ENCODE assay signal across 29 cellular contexts in the genomic region with DNA sequence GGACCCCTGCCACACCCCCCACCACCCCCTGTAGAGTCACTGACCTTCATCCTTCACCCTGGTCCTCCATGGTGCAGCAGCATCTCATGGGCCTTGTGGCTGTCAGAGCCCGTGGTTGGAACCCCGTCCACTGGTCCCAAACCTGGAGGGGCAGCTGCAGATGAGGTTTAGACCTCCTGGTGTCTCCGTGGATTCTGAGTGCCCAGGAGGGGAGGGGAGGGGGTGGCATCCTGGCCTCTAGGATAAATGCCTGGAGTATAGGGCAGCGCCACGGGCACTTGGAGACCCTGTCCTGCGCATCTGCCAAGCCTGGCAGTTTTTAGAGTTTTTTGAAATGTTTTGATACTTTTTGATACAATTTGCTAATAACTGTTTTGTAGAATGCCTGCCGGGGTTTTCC. TPM values are rescaled to one million over a fixed set of nuclear protein-coding genes. Genes with fewer than 3 reads are reported as not detected.
DNase-seq lines count a peak whose midpoint lies in the region; ATAC-seq, FAIRE-seq and TF ChIP-seq lines count a peak whose summit lies in the region.
"Had no signal": no experiment of that assay in that cellular context is flagged by ENCODE, and none has a peak within 500 bp of the region (broad histone marks: within the 10 kb centered on the region; RNA-seq: fewer than 3 reads in every experiment).

No MANE protein-coding gene starts in this region.

- H3K79me2 ChIP-seq in K562 (ENCODE audit: control insufficient read depth, insufficient read depth, low read length): no peaks in the 10 kb centered on the region

- no peak overlapping the region for H3K18ac ChIP-seq in neuronal stem cell (ENCODE audit: low read length)

- no peak for DNase-seq in activated naive CD8-positive, alpha-beta T cell treated with anti-CD3 and anti-CD28 coated beads for 36 hours
- DNase-seq in activated naive CD8-positive, alpha-beta T cell treated with anti-CD3 and anti-CD28 coated beads, Interleukin-2, amount 50 U/mL, for 24 hours: no peak
- DNase-seq in K562 (ENCODE audit: extremely low read depth in 1 of 4, low spot score in 3 of 4): no peak
- DNase-seq in neuronal stem cell (ENCODE audit: low spot score): no peak
- DNase-seq in testis: peak; percentile 24
- DNase-seq in Right ventricle myocardium inferior (ENCODE audit: missing footprints): no peak
- no peak for DNase-seq in NCI-H1436 treated with DMSO at 0.1 percent for 48 hours (lab: John Stamatoyannopoulos, UW)
- DNase-seq: BE2C; C1 segment of cervical spinal cord; CD4-positive, alpha-beta memory T cell; CD4-positive, CD25-positive, alpha-beta regulatory T cell; COR-L47; DMS 273 treated with DMSO at 0.1 percent for 48 hours; DMS153; DMS53; DMS79; DND-41; EL; GDM1 had no signal

- TF ChIP-seq RAD21 in K562 (CRISPR knock-in tag; conservative IDR thresholded peaks at IDR 0.05 in 1 of 2, IDR thresholded peaks at IDR 0.05 in 1 of 2): no peak

- CTCF ChIA-PET in K562 (lab: Yijun Ruan, JAX; ENCODE audit: low intra/inter-chr PET ratio): no interaction called here

- H3K27ac ChIP-seq in K562 (ENCODE audit: extremely low read depth, low read depth, low read length) (no peak overlapping the region), neuronal stem cell (replicated peaks; ENCODE audit: low read length) (no peak overlapping the region), testis (no peak overlapping the region)
- H3K27ac ChIP-seq: 22Rv1, A549, BLaER1 had no signal

- TF ChIP-seq CTCF in K562 (IDR thresholded peaks at IDR 0.05 in 2 of 3, conservative IDR thresholded peaks at IDR 0.05 in 1 of 3; ENCODE audit: insufficient read depth in 2 of 3, low read depth in 1 of 3, low read length in 3 of 3) (no peak), testis (IDR thresholded peaks at IDR 0.05) (no peak)

- no peak overlapping the region for H3K14ac ChIP-seq in neuronal stem cell (ENCODE audit: low read length)

- no peak overlapping the region for H3K23ac ChIP-seq in neuronal stem cell (ENCODE audit: low read depth, low read length, poor library complexity)

- no peak overlapping the region for H3K4me3 ChIP-seq in K562
- no peak overlapping the region for H3K4me3 ChIP-seq in neuronal stem cell (ENCODE audit: low read length in 2 of 2)
- H3K4me3 ChIP-seq in testis: no peak overlapping the region
- H3K4me3 ChIP-seq: A549, BLaER1, GM12878 had no signal

- POLR2A ChIA-PET in K562 (lab: Yijun Ruan, JAX): interaction anchor here (0.5 to 1.5 kb wide), 3 partner anchors 16 to 347 kb away, joined by 3 read pairs; no protein-coding TSS in a partner anchor

- H2AFZ ChIP-seq in K562 (ENCODE audit: low read depth, low read length): no peak overlapping the region
- no peak overlapping the region for H2AFZ ChIP-seq in neuronal stem cell (ENCODE audit: low read length)

- H3K4me1 ChIP-seq in K562 (replicated peaks in 1 of 2; ENCODE audit: control insufficient read depth in 2 of 2, insufficient read depth in 2 of 2, low read length in 2 of 2) (peaks cover 0 to 8% of the 10 kb centered on the region in 2 experiments; a peak in 1 of 5 replicates), neuronal stem cell (ENCODE audit: control insufficient read depth in 2 of 2, insufficient read depth in 1 of 2, low read depth in 1 of 2, low read length in 2 of 2) (no peaks in the 10 kb centered on the region), testis (peaks cover 12% of the 10 kb centered on the region)
- H3K4me1 ChIP-seq: A549 had no signal

- in situ Hi-C loops in K562 (cut with MboI): no loop called here

- H3K4me3 Mint-ChIP-seq in activated naive CD8-positive, alpha-beta T cell treated with anti-CD3 and anti-CD28 coated beads for 36 hours: no peak overlapping the region
- H3K4me3 Mint-ChIP-seq in activated naive CD8-positive, alpha-beta T cell treated with anti-CD3 and anti-CD28 coated beads, Interleukin-2, amount 50 U/mL, for 24 hours: no peak overlapping the region
- H3K4me3 Mint-ChIP-seq: CD14-positive monocyte; CD4-positive, alpha-beta memory T cell; CD4-positive, CD25-positive, alpha-beta regulatory T cell; CD8-positive, alpha-beta memory T cell had no signal

- H3K9ac ChIP-seq in K562 (ENCODE audit: insufficient read depth in 1 of 2, low read depth in 2 of 2, low read length in 2 of 2) (no peak overlapping the region), neuronal stem cell (ENCODE audit: low read depth, low read length, poor library complexity) (peak overlapping the region; percentile 12)
- H3K9ac ChIP-seq: BLaER1 had no signal

- peaks cover 13% of the 10 kb centered on the region; the same call in 1 of the 2 replicates for H4K20me1 ChIP-seq in K562 (replicated peaks; ENCODE audit: control insufficient read depth, insufficient read depth, low read length)

- no peaks in the 10 kb centered on the region for H3K79me1 ChIP-seq in neuronal stem cell (ENCODE audit: low read depth, low read length)

- H4K8ac ChIP-seq in neuronal stem cell (ENCODE audit: low read depth, low read length): no peak overlapping the region

- H2AK5ac ChIP-seq in neuronal stem cell (ENCODE audit: low read depth, low read length): peak overlapping the region; percentile 14

- no peak overlapping the region for H4K91ac ChIP-seq in neuronal stem cell (ENCODE audit: low read depth, low read length, poor library complexity)

- H3K9me3 ChIP-seq in K562 (replicated peaks; ENCODE audit: control insufficient read depth, insufficient read depth, low read depth, low read length): no peaks in the 10 kb centered on the region
- H3K9me3 ChIP-seq in neuronal stem cell (replicated peaks in 1 of 2; ENCODE audit: control insufficient read depth in 2 of 2, insufficient read depth in 1 of 2, low read depth in 1 of 2, low read length in 2 of 2): no peaks in the 10 kb centered on the region
- H3K9me3 ChIP-seq in testis: no peaks in the 10 kb centered on the region
- H3K9me3 ChIP-seq: A549, BE2C, BLaER1 had no signal

- H2BK5ac ChIP-seq in neuronal stem cell (ENCODE audit: low read length): no peak overlapping the region

- BruUV-seq in K562 (replicated peaks; lab: Mats Ljungman, UMichigan): no TSS peak

- peak overlapping the region; percentile 51 for H3K27ac Mint-ChIP-seq in activated naive CD8-positive, alpha-beta T cell treated with anti-CD3 and anti-CD28 coated beads for 36 hours
- no peak overlapping the region for H3K27ac Mint-ChIP-seq in activated naive CD8-positive, alpha-beta T cell treated with anti-CD3 and anti-CD28 coated beads, Interleukin-2, amount 50 U/mL, for 24 hours

- peaks cover 40% of the 10 kb centered on the region; the same call in 2 of the 3 replicates for H3K36me3 ChIP-seq in K562 (ENCODE audit: control insufficient read depth, insufficient read depth, low read length)
- H3K36me3 ChIP-seq in neuronal stem cell (replicated peaks in 1 of 2; ENCODE audit: control insufficient read depth in 2 of 2, insufficient read depth in 2 of 2, low read length in 2 of 2): peaks cover 4 to 48% of the 10 kb centered on the region in 2 donors
- no peaks in the 10 kb centered on the region for H3K36me3 ChIP-seq in testis (ENCODE audit: low read depth, missing control alignments)
- H3K36me3 ChIP-seq: BE2C had no signal

- H3K36me3 Mint-ChIP-seq in activated naive CD8-positive, alpha-beta T cell treated with anti-CD3 and anti-CD28 coated beads for 36 hours: peaks cover 19% of the 10 kb centered on the region
- H3K36me3 Mint-ChIP-seq in activated naive CD8-positive, alpha-beta T cell treated with anti-CD3 and anti-CD28 coated beads, Interleukin-2, amount 50 U/mL, for 24 hours (ENCODE audit: low read depth): peaks cover 15% of the 10 kb centered on the region

- H2BK15ac ChIP-seq in neuronal stem cell (ENCODE audit: low read length): no peak overlapping the region

- no peak for ATAC-seq in activated naive CD8-positive, alpha-beta T cell treated with anti-CD3 and anti-CD28 coated beads, Interleukin-2, amount 50 U/mL, for 24 hours
- ATAC-seq in K562 (no peak), Right ventricle myocardium inferior (no peak), GM18858 (IDR thresholded peaks at IDR 0.05; ENCODE audit: unreplicated experiment) (no peak)
- ATAC-seq: A549, GM12878 had no signal

- no peaks in the 10 kb centered on the region for H3K27me3 ChIP-seq in K562 (ENCODE audit: control insufficient read depth in 2 of 2, insufficient read depth in 2 of 2, low read length in 2 of 2)
- H3K27me3 ChIP-seq in neuronal stem cell (ENCODE audit: control insufficient read depth in 3 of 3, insufficient read depth in 3 of 3, low read depth in 1 of 3, low read length in 3 of 3): no peaks in the 10 kb centered on the region
- H3K27me3 ChIP-seq in testis: no peaks in the 10 kb centered on the region
- H3K27me3 ChIP-seq: BE2C, BLaER1 had no signal

- TF ChIP-seq EP300 in K562 (IDR thresholded peaks at IDR 0.05; ENCODE audit: low read length): no peak

- peaks cover 14% of the 10 kb centered on the region for H3K4me1 Mint-ChIP-seq in activated naive CD8-positive, alpha-beta T cell treated with anti-CD3 and anti-CD28 coated beads for 36 hours
- H3K4me1 Mint-ChIP-seq in activated naive CD8-positive, alpha-beta T cell treated with anti-CD3 and anti-CD28 coated beads, Interleukin-2, amount 50 U/mL, for 24 hours: peaks cover 10% of the 10 kb centered on the region
- H3K4me1 Mint-ChIP-seq: CD14-positive monocyte had no signal

- TF ChIP-seq POLR2A in K562 (conservative IDR thresholded peaks at IDR 0.05): no peak
- no peak for TF ChIP-seq POLR2A in testis (IDR thresholded peaks at IDR 0.05)

- no peaks in the 10 kb centered on the region for H3K27me3 Mint-ChIP-seq in activated naive CD8-positive, alpha-beta T cell treated with anti-CD3 and anti-CD28 coated beads for 36 hours
- no peaks in the 10 kb centered on the region for H3K27me3 Mint-ChIP-seq in activated naive CD8-positive, alpha-beta T cell treated with anti-CD3 and anti-CD28 coated beads, Interleukin-2, amount 50 U/mL, for 24 hours
- H3K27me3 Mint-ChIP-seq: CD4-positive, alpha-beta memory T cell; CD4-positive, CD25-positive, alpha-beta regulatory T cell; CD8-positive, alpha-beta memory T cell had no signal

- H3K4ac ChIP-seq in neuronal stem cell (ENCODE audit: low read length): no peak overlapping the region

- FAIRE-seq in K562 (lab: Jason Lieb, UNC): no peak
- FAIRE-seq: A549, GM12878, GM12892, GM18507, GM19239 had no signal

- H2BK12ac ChIP-seq in neuronal stem cell (ENCODE audit: low read length): no peak overlapping the region

- H3K4me2 ChIP-seq in K562 (ENCODE audit: insufficient read depth, low read length) (no peak overlapping the region), neuronal stem cell (ENCODE audit: insufficient read depth, low read length, poor library complexity, severe bottlenecking) (no peak overlapping the region)
- H3K4me2 ChIP-seq: A549, BLaER1 had no signal

- H3K9me3 Mint-ChIP-seq in activated naive CD8-positive, alpha-beta T cell treated with anti-CD3 and anti-CD28 coated beads for 36 hours: no peaks in the 10 kb centered on the region
- no peaks in the 10 kb centered on the region for H3K9me3 Mint-ChIP-seq in activated naive CD8-positive, alpha-beta T cell treated with anti-CD3 and anti-CD28 coated beads, Interleukin-2, amount 50 U/mL, for 24 hours
- H3K9me3 Mint-ChIP-seq: CD14-positive monocyte; CD4-positive, alpha-beta memory T cell; CD4-positive, CD25-positive, alpha-beta regulatory T cell; CD8-positive, alpha-beta memory T cell had no signal

- WGBS in K562 (ENCODE audit: insufficient coverage, low coverage, missing lambda C conversion rate): 70% methylated on average over 7 of the region's 7 CpGs
- no CpG with 5 or more reads among the region's 7 CpGs for WGBS in neuronal stem cell (ENCODE audit: extremely low coverage in 2 of 2, insufficient read length in 2 of 2, insufficient replicate concordance in 1 of 2), 2 donors
- WGBS in testis, 2 donors: 74 to 91% methylated on average over 7 of the region's 7 CpGs

- no peaks in the 10 kb centered on the region for H3K9me1 ChIP-seq in K562 (ENCODE audit: control insufficient read depth, insufficient read depth, low read length)

- intact Hi-C loops in K562 (cut with micrococcal nuclease): no loop called here
- intact Hi-C loops in testis (cut with DNase I; ENCODE audit: low total_unique reads): no loop called here
- intact Hi-C loops in Right ventricle myocardium inferior (cut with DNase I): no loop called here

- H2BK120ac ChIP-seq in neuronal stem cell (ENCODE audit: low read depth, low read length): no peak overlapping the region

RNA-seq across cellular contexts. Expression of gene KLHL36, which starts 17.5 kb away (rescaled TPM):
- 10 to 100 TPM; 32.6 to 34.8 TPM for total RNA-seq in activated naive CD8-positive, alpha-beta T cell treated with anti-CD3 and anti-CD28 coated beads for 36 hours
- total RNA-seq in K562 (2011; cell fraction: chromatin; rRNA removed; ENCODE audit: low replicate concordance): 52.2 and 130 TPM in 2 replicates
- 84.1 and 104 TPM in 2 replicates for total RNA-seq in K562 (2011; cell fraction: nucleolus; rRNA removed)
- total RNA-seq in K562 (2011; cell fraction: nucleoplasm; rRNA removed): 79.9 and 86.4 TPM in 2 replicates
- total RNA-seq in K562 (2014; rRNA removed) (30.6 and 40.4 TPM in 2 replicates), K562 (2014; rRNA removed; fragmentation: Illumina TruSeq; extraction: Trizol) (15.5 and 16.6 TPM in 2 replicates), K562 (2015; rRNA removed; fragmentation: Illumina TruSeq; extraction: Trizol) (18.5 and 21.1 TPM in 2 replicates), K562 (2021) (48.6 and 51.2 TPM in 2 replicates), testis (100 to 1,000 TPM; 113 to 129 TPM), Right ventricle myocardium inferior (58.2 TPM)
- polyA plus RNA-seq in K562 (2011; rRNA removed) (25.6 and 34.8 TPM in 2 replicates), K562 (2014; fragmentation: Illumina TruSeq; extraction: Trizol) (16.5 and 20.7 TPM in 2 replicates), K562 (2014; fragmentation: Nextera tagmentation; extraction: Ambion mirVana) (1 to 10 TPM; 2.1 to 2.5 TPM), K562 (2014; rRNA removed) (25.4 and 30.1 TPM in 2 replicates), testis (ENCODE audit: insufficient read depth, low read depth, low replicate concordance) (75.1 TPM)
- 33.1 and 49.1 TPM in 2 replicates for polyA plus RNA-seq in K562 (2011; cell fraction: cytosol; rRNA removed)
- 59.7 and 85.8 TPM in 2 replicates for polyA plus RNA-seq in K562 (2011; cell fraction: nucleus; rRNA removed)
- 22.4 and 33.6 TPM in 2 replicates for polyA plus RNA-seq in K562 (2012)
- polyA minus RNA-seq in K562 (2011; rRNA and poly(A)+ RNA removed): 31.9 and 39.3 TPM in 2 replicates
- polyA minus RNA-seq in K562 (2011; cell fraction: cytosol; rRNA and poly(A)+ RNA removed): 43.7 and 62.8 TPM in 2 replicates
- polyA minus RNA-seq in K562 (2011; cell fraction: nucleus; rRNA and poly(A)+ RNA removed): 33.7 and 40.1 TPM in 2 replicates
- polyA plus RNA-seq in neuronal stem cell (2013, experiment 1 of 2): 7.4 TPM
- polyA plus RNA-seq in neuronal stem cell (2013, experiment 2 of 2): 8.0 TPM

RNA-seq across cellular contexts. Expression of gene USP10, which starts 34.0 kb away (rescaled TPM):
- 100 to 1,000 TPM; 148 to 151 TPM for total RNA-seq in activated naive CD8-positive, alpha-beta T cell treated with anti-CD3 and anti-CD28 coated beads for 36 hours
- 154 and 338 TPM in 2 replicates for total RNA-seq in K562 (2011; cell fraction: chromatin; rRNA removed; ENCODE audit: low replicate concordance)
- 84.7 and 99.0 TPM in 2 replicates for total RNA-seq in K562 (2011; cell fraction: nucleolus; rRNA removed)
- 165 and 228 TPM in 2 replicates for total RNA-seq in K562 (2011; cell fraction: nucleoplasm; rRNA removed)
- total RNA-seq in K562 (2014; rRNA removed) (78.1 and 96.9 TPM in 2 replicates), K562 (2014; rRNA removed; fragmentation: Illumina TruSeq; extraction: Trizol) (116 and 129 TPM in 2 replicates), K562 (2015; rRNA removed; fragmentation: Illumina TruSeq; extraction: Trizol) (113 and 121 TPM in 2 replicates), K562 (2021) (166 and 171 TPM in 2 replicates), testis (100 to 1,000 TPM; 101 to 108 TPM), Right ventricle myocardium inferior (76.5 TPM)
- polyA plus RNA-seq in K562 (2011; rRNA removed) (130 and 174 TPM in 2 replicates), K562 (2014; fragmentation: Illumina TruSeq; extraction: Trizol) (161 and 197 TPM in 2 replicates), K562 (2014; fragmentation: Nextera tagmentation; extraction: Ambion mirVana) (10 to 100 TPM; 61.7 to 61.9 TPM), K562 (2014; rRNA removed) (87.2 and 93.2 TPM in 2 replicates), testis (ENCODE audit: insufficient read depth, low read depth, low replicate concordance) (53.6 TPM)
- 147 and 220 TPM in 2 replicates for polyA plus RNA-seq in K562 (2011; cell fraction: cytosol; rRNA removed)
- polyA plus RNA-seq in K562 (2011; cell fraction: nucleus; rRNA removed): 170 and 240 TPM in 2 replicates
- polyA plus RNA-seq in K562 (2012): 98.9 and 130 TPM in 2 replicates
- 228 and 275 TPM in 2 replicates for polyA minus RNA-seq in K562 (2011; rRNA and poly(A)+ RNA removed)
- polyA minus RNA-seq in K562 (2011; cell fraction: cytosol; rRNA and poly(A)+ RNA removed): 118 and 134 TPM in 2 replicates
- polyA minus RNA-seq in K562 (2011; cell fraction: nucleus; rRNA and poly(A)+ RNA removed): 62.6 and 87.9 TPM in 2 replicates
- 92.1 TPM for polyA plus RNA-seq in neuronal stem cell (2013, experiment 1 of 2)
- polyA plus RNA-seq in neuronal stem cell (2013, experiment 2 of 2): 91.9 TPM

RNA-seq across cellular contexts. Expression of gene COTL1, which starts 48.0 kb away (rescaled TPM):
- 100 to 1,000 TPM; 588 to 605 TPM for total RNA-seq in activated naive CD8-positive, alpha-beta T cell treated with anti-CD3 and anti-CD28 coated beads for 36 hours
- 27.5 and 42.5 TPM in 2 replicates for total RNA-seq in K562 (2011; cell fraction: chromatin; rRNA removed; ENCODE audit: low replicate concordance)
- 32.2 and 34.5 TPM in 2 replicates for total RNA-seq in K562 (2011; cell fraction: nucleolus; rRNA removed)
- total RNA-seq in K562 (2011; cell fraction: nucleoplasm; rRNA removed): 35.0 and 39.8 TPM in 2 replicates
- total RNA-seq in K562 (2014; rRNA removed) (117 and 145 TPM in 2 replicates), K562 (2014; rRNA removed; fragmentation: Illumina TruSeq; extraction: Trizol) (49.5 and 60.5 TPM in 2 replicates), K562 (2015; rRNA removed; fragmentation: Illumina TruSeq; extraction: Trizol) (71.8 and 72.5 TPM in 2 replicates), K562 (2021) (185 and 186 TPM in 2 replicates), testis (100 to 1,000 TPM in 1 of 2 donors, 10 to 100 TPM in 1; 61.9 to 124 TPM), Right ventricle myocardium inferior (18.4 TPM)
- polyA plus RNA-seq in K562 (2011; rRNA removed) (33.9 and 39.4 TPM in 2 replicates), K562 (2014; fragmentation: Illumina TruSeq; extraction: Trizol) (161 TPM in 2 replicates), K562 (2014; fragmentation: Nextera tagmentation; extraction: Ambion mirVana) (10 to 100 TPM; 27.7 to 33.4 TPM), K562 (2014; rRNA removed) (91.2 and 100 TPM in 2 replicates), testis (ENCODE audit: insufficient read depth, low read depth, low replicate concordance) (56.9 TPM)
- 54.4 and 79.1 TPM in 2 replicates for polyA plus RNA-seq in K562 (2011; cell fraction: cytosol; rRNA removed)
- 33.5 and 46.0 TPM in 2 replicates for polyA plus RNA-seq in K562 (2011; cell fraction: nucleus; rRNA removed)
- 111 and 131 TPM in 2 replicates for polyA plus RNA-seq in K562 (2012)
- polyA minus RNA-seq in K562 (2011; rRNA and poly(A)+ RNA removed): 21.2 and 25.2 TPM in 2 replicates
- 32.1 and 32.6 TPM in 2 replicates for polyA minus RNA-seq in K562 (2011; cell fraction: cytosol; rRNA and poly(A)+ RNA removed)
- 15.1 and 19.7 TPM in 2 replicates for polyA minus RNA-seq in K562 (2011; cell fraction: nucleus; rRNA and poly(A)+ RNA removed)
- polyA plus RNA-seq in neuronal stem cell (2013, experiment 1 of 2): 222 TPM
- 221 TPM for polyA plus RNA-seq in neuronal stem cell (2013, experiment 2 of 2)
